ENCODE assay signal across 35 cellular contexts in the genomic region with DNA sequence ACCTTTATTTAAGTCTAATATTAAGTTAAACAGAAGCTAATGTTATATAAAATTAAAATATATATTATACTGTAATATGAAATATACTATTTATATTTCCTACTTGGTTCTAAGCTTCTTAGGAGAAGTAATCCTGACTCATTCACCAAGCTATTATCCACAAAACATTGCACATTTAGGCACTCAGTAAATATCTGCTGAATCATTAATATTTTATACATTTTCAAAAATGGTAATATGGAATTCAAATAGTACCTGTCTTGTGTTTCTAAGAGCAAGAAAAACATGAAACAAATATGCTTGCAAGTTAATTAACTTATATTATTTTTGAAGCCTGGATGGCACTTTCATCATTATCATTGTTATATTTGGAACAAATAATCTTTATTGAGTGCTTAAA.
"Had no signal": no experiment of that assay in that cellular context is flagged by ENCODE, and none has a peak within 500 bp of the region (broad histone marks: within the 10 kb centered on the region; RNA-seq: fewer than 3 reads in every experiment).

No MANE protein-coding gene starts in this region.

- DNase-seq: Karpas-422, Kasumi-1, MG63, MM.1S, MV-4-11, NCI-H1048, NCI-H1092, NCI-H1092 treated with DMSO at 0.1 percent for 48 hours, NCI-H1105, NCI-H1105 treated with DMSO at 0.1 percent for 48 hours, NCI-H1417, NCI-H1417 treated with DMSO at 0.1 percent for 48 hours, NCI-H1436, NCI-H1436 treated with DMSO at 0.1 percent for 48 hours, NCI-H146, NCI-H1694, NCI-H1694 treated with DMSO at 0.1 percent for 48 hours, NCI-H187, NCI-H187 treated with DMSO at 0.1 percent for 48 hours, NCI-H1930, NCI-H2029, NCI-H2029 treated with DMSO at 0.1 percent for 48 hours, NCI-H2081, NCI-H2081 treated with DMSO at 0.1 percent for 48 hours, NCI-H2107, NCI-H2171, NCI-H2171 treated with DMSO at 0.1 percent for 48 hours, NCI-H2227 treated with DMSO at 0.1 percent for 48 hours, NCI-H226, NCI-H345, NCI-H446, NCI-H446 treated with DMSO at 0.1 percent for 48 hours, NCI-H510A, NCI-H510A treated with DMSO at 0.1 percent for 48 hours, NCI-H524 had no signal

- H3K9me3 ChIP-seq: MG63 had no signal

- H3K4me3 ChIP-seq: MG63 had no signal

- H3K36me3 ChIP-seq: MG63 had no signal

- H3K27me3 ChIP-seq: MG63 had no signal
